In genomic region chr6:169479783-169480495, GRCh38 we compare ENCODE assay signal across 26 cellular contexts.
A peak's percentile ranks its signal among the peaks of the same experiment; 100 is the strongest.
DNase-seq lines count a peak whose midpoint lies in the region; ATAC-seq, FAIRE-seq and TF ChIP-seq lines count a peak whose summit lies in the region.
"Had no signal": no experiment of that assay in that cellular context is flagged by ENCODE, and none has a peak within 500 bp of the region (broad histone marks: within the 10 kb centered on the region; RNA-seq: fewer than 3 reads in every experiment).

No MANE protein-coding gene starts in this region.

- no peak for TF ChIP-seq EP300 in K562 (IDR thresholded peaks at IDR 0.05; ENCODE audit: low read length)

- CTCF ChIA-PET in K562 (lab: Yijun Ruan, JAX; ENCODE audit: low intra/inter-chr PET ratio), result no interaction called here

- H3K9me2 ChIP-seq in GM23248 (ENCODE audit: insufficient read depth), result no peaks in the 10 kb centered on the region

- H3K79me1 ChIP-seq in trophoblast cell (ENCODE audit: low read length), result no peaks in the 10 kb centered on the region

- no peak overlapping the region for H3K14ac ChIP-seq in trophoblast cell (ENCODE audit: low read length)

- H4K91ac ChIP-seq in trophoblast cell (ENCODE audit: low read depth, low read length), result no peak overlapping the region

- TF ChIP-seq POLR2A in K562 (conservative IDR thresholded peaks at IDR 0.05), result no peak

- H3K9me3 ChIP-seq in K562 (replicated peaks; ENCODE audit: control insufficient read depth, insufficient read depth, low read depth, low read length) (no peaks in the 10 kb centered on the region), kidney (ENCODE audit: control insufficient read depth in 1 of 2, low read length in 2 of 2) (no peaks in the 10 kb centered on the region), trophoblast cell (ENCODE audit: insufficient read depth, low read depth, low read length) (peaks cover 14% of the 10 kb centered on the region), GM23248 (ENCODE audit: low read depth) (no peaks in the 10 kb centered on the region)
- H3K9me3 ChIP-seq: BE2C had no signal

- TF ChIP-seq CTCF in K562 (IDR thresholded peaks at IDR 0.05 in 2 of 3, conservative IDR thresholded peaks at IDR 0.05 in 1 of 3; ENCODE audit: insufficient read depth in 2 of 3, low read depth in 1 of 3, low read length in 3 of 3) (no peak), kidney (IDR thresholded peaks at IDR 0.05; ENCODE audit: borderline replicate concordance, extremely low read depth, insufficient read depth) (no peak)

- no peak for TF ChIP-seq RAD21 in K562 (CRISPR knock-in tag; conservative IDR thresholded peaks at IDR 0.05 in 1 of 2, IDR thresholded peaks at IDR 0.05 in 1 of 2)

- 7% methylated on average over 30 of the region's 34 CpGs for WGBS in K562 (ENCODE audit: insufficient coverage, low coverage, missing lambda C conversion rate)
- WGBS in trophoblast cell (ENCODE audit: extremely low coverage, insufficient coverage, insufficient read length), result no CpG with 5 or more reads among the region's 34 CpGs
- WGBS in GM23248 (ENCODE audit: low coverage in 1 of 2, low lambda C conversion rate in 2 of 2, missing lambda C conversion rate in 2 of 2), 2 experiments, result 93 to 95% methylated on average over 20 to 31 of the region's 34 CpGs

- in situ Hi-C loops in K562 (cut with MboI) (no loop called here), GM23248 (cut with MboI) (no loop called here)

- H3K27ac ChIP-seq in K562 (ENCODE audit: extremely low read depth, low read depth, low read length) (no peak overlapping the region), kidney (ENCODE audit: low read depth in 2 of 2, low read length in 2 of 2) (no peak overlapping the region), trophoblast cell (ENCODE audit: low read depth, low read length) (no peak overlapping the region), GM23248 (no peak overlapping the region)
- H3K27ac ChIP-seq: BLaER1 had no signal

- H3K23ac ChIP-seq in trophoblast cell (ENCODE audit: low read length), result no peak overlapping the region

- H3K4me3 ChIP-seq in K562, result no peak overlapping the region
- no peak overlapping the region for H3K4me3 ChIP-seq in kidney (ENCODE audit: low read length in 2 of 2)
- H3K4me3 ChIP-seq in trophoblast cell (ENCODE audit: low read depth, low read length), result peak overlapping the region; percentile 26
- H3K4me3 ChIP-seq in GM23248, result no peak overlapping the region
- H3K4me3 ChIP-seq: BLaER1, GM12878 had no signal

- DNase-seq in K562 (ENCODE audit: extremely low read depth in 1 of 4, low spot score in 3 of 4) (no peak), kidney (peak; percentile 70), trophoblast cell (no peak), mesenteric fat pad (ENCODE audit: low spot score) (no peak), GM23248 (no peak)
- DNase-seq: 8988T; ACHN; BE2C; C1 segment of cervical spinal cord; CD4-positive, alpha-beta memory T cell; CD4-positive, CD25-positive, alpha-beta regulatory T cell; CD8-positive, alpha-beta memory T cell; COR-L47; DMS 273 treated with DMSO at 0.1 percent for 48 hours; DMS153; DMS53; DMS79; DND-41; EL; GDM1 had no signal

- H3K36me3 ChIP-seq in K562 (ENCODE audit: control insufficient read depth, insufficient read depth, low read length) (no peaks in the 10 kb centered on the region), kidney (ENCODE audit: control insufficient read depth in 1 of 2, insufficient read depth in 2 of 2, low read length in 2 of 2) (no peaks in the 10 kb centered on the region), trophoblast cell (ENCODE audit: control insufficient read depth in 1 of 2, insufficient read depth in 2 of 2, low read length in 2 of 2) (no peaks in the 10 kb centered on the region), GM23248 (ENCODE audit: low read depth) (no peaks in the 10 kb centered on the region)
- H3K36me3 ChIP-seq: BE2C had no signal

- H2BK12ac ChIP-seq in trophoblast cell (ENCODE audit: low read length), result no peak overlapping the region

- H3K4ac ChIP-seq in trophoblast cell (ENCODE audit: low read depth, low read length), result no peak overlapping the region

- H3K4me2 ChIP-seq in K562 (ENCODE audit: insufficient read depth, low read length), result no peak overlapping the region
- no peak overlapping the region for H3K4me2 ChIP-seq in trophoblast cell (ENCODE audit: low read length)
- no peak overlapping the region for H3K4me2 ChIP-seq in GM23248 (ENCODE audit: unreplicated experiment)
- H3K4me2 ChIP-seq: BLaER1 had no signal

- H3K9ac ChIP-seq in K562 (ENCODE audit: insufficient read depth in 1 of 2, low read depth in 2 of 2, low read length in 2 of 2), result no peak overlapping the region
- H3K9ac ChIP-seq in kidney (ENCODE audit: low read length in 2 of 2), result no peak overlapping the region
- H3K9ac ChIP-seq in trophoblast cell (ENCODE audit: low read length), result no peak overlapping the region
- H3K9ac ChIP-seq in GM23248, result no peak overlapping the region
- H3K9ac ChIP-seq: BLaER1 had no signal

- H4K8ac ChIP-seq in trophoblast cell (ENCODE audit: low read depth, low read length), result no peak overlapping the region

- no peak overlapping the region for H2AK5ac ChIP-seq in trophoblast cell (ENCODE audit: low read length)

- H3K27me3 ChIP-seq in K562 (ENCODE audit: control insufficient read depth in 2 of 2, insufficient read depth in 2 of 2, low read length in 2 of 2) (no peaks in the 10 kb centered on the region), trophoblast cell (ENCODE audit: insufficient read depth, low read length) (no peaks in the 10 kb centered on the region), GM23248 (replicated peaks; ENCODE audit: insufficient read depth) (no peaks in the 10 kb centered on the region)
- H3K27me3 ChIP-seq: BE2C, BLaER1 had no signal

- H4K20me1 ChIP-seq in K562 (replicated peaks; ENCODE audit: control insufficient read depth, insufficient read depth, low read length) (no peaks in the 10 kb centered on the region), GM23248 (ENCODE audit: insufficient read depth) (no peaks in the 10 kb centered on the region)
- H4K20me1 ChIP-seq: BLaER1 had no signal

- H3K18ac ChIP-seq in trophoblast cell (ENCODE audit: low read length), result no peak overlapping the region

- H3K9me1 ChIP-seq in K562 (ENCODE audit: control insufficient read depth, insufficient read depth, low read length), result no peaks in the 10 kb centered on the region

- no peak for ATAC-seq in K562
- no peak for ATAC-seq in HG03439 (IDR thresholded peaks at IDR 0.05; ENCODE audit: unreplicated experiment)
- ATAC-seq: GM12878 had no signal

- H2BK5ac ChIP-seq in trophoblast cell (ENCODE audit: low read depth, low read length, poor library complexity), result no peak overlapping the region

- POLR2A ChIA-PET in K562 (lab: Yijun Ruan, JAX), result interaction anchor here (0.5 kb wide), 1 partner anchor 18 kb away, joined by 4 read pairs; no protein-coding TSS in a partner anchor

- BruUV-seq in K562 (replicated peaks; lab: Mats Ljungman, UMichigan), result no TSS peak

- intact Hi-C loops in K562 (cut with micrococcal nuclease) (no loop called here), kidney (cut with DNase I) (no loop called here)

- H3K79me2 ChIP-seq in K562 (ENCODE audit: control insufficient read depth, insufficient read depth, low read length) (no peaks in the 10 kb centered on the region), trophoblast cell (ENCODE audit: control insufficient read depth, insufficient read depth, low read length, poor library complexity) (no peaks in the 10 kb centered on the region), GM23248 (ENCODE audit: insufficient read depth) (no peaks in the 10 kb centered on the region)

- no peaks in the 10 kb centered on the region for H3F3A ChIP-seq in GM23248 (ENCODE audit: insufficient read depth)

- H2BK120ac ChIP-seq in trophoblast cell (ENCODE audit: insufficient read depth, low read length, poor library complexity), result no peak overlapping the region

- no peak for FAIRE-seq in K562 (lab: Jason Lieb, UNC)
- no peak for FAIRE-seq in kidney (lab: Jason Lieb, UNC)
- FAIRE-seq: A204.1, GM12878, GM12892, GM18507 had no signal

- no peak overlapping the region for H2AFZ ChIP-seq in K562 (ENCODE audit: low read depth, low read length)
- H2AFZ ChIP-seq in trophoblast cell (ENCODE audit: insufficient read depth, low read length, poor library complexity), result no peak overlapping the region
- H2AFZ ChIP-seq in GM23248, result no peak overlapping the region

- H3K4me1 ChIP-seq in K562 (replicated peaks in 1 of 2; ENCODE audit: control insufficient read depth in 2 of 2, insufficient read depth in 2 of 2, low read length in 2 of 2), result no peaks in the 10 kb centered on the region
- H3K4me1 ChIP-seq in kidney (ENCODE audit: control insufficient read depth in 1 of 2, insufficient read depth in 1 of 2, low read depth in 1 of 2, low read length in 2 of 2), result no peaks in the 10 kb centered on the region
- no peaks in the 10 kb centered on the region for H3K4me1 ChIP-seq in trophoblast cell (ENCODE audit: control insufficient read depth in 1 of 2, insufficient read depth in 2 of 2, low read length in 2 of 2)
- no peaks in the 10 kb centered on the region for H3K4me1 ChIP-seq in GM23248 (ENCODE audit: insufficient read depth)
- H3K4me1 ChIP-seq: BE2C, BLaER1 had no signal

- H4K12ac ChIP-seq in trophoblast cell (ENCODE audit: low read depth, low read length), result no peak overlapping the region

TF ChIP-seq in K562, 482 proteins besides CTCF, POLR2A, EP300 and RAD21 (continues in another document):
- TF ChIP-seq CXXC5 (CRISPR knock-in tag; IDR thresholded peaks at IDR 0.05) (no peak), RNF219 (CRISPR knock-in tag; IDR thresholded peaks at IDR 0.05) (no peak), MAFK (IDR thresholded peaks at IDR 0.05; ENCODE audit: low read length) (no peak)
